In genomic region chr13:114227528-114227927, GRCh38 we compare ENCODE assay signal across 31 cellular contexts. TPM values are rescaled to one million over a fixed set of nuclear protein-coding genes. Genes with fewer than 3 reads are reported as not detected.
DNase-seq lines count a peak whose midpoint lies in the region; ATAC-seq, FAIRE-seq and TF ChIP-seq lines count a peak whose summit lies in the region.
"Had no signal": no experiment of that assay in that cellular context is flagged by ENCODE, and none has a peak within 500 bp of the region (broad histone marks: within the 10 kb centered on the region; RNA-seq: fewer than 3 reads in every experiment).

No MANE protein-coding gene starts in this region.

- H3K4me3 ChIP-seq in mesenchymal stem cell (ENCODE audit: insufficient read depth in 1 of 2, low read depth in 1 of 2, low read length in 2 of 2) (no peak overlapping the region), neuronal stem cell (ENCODE audit: low read length in 2 of 2) (peak overlapping the region in 1 of 2 donors; percentile 70)
- H3K4me3 ChIP-seq: GM23248, pancreas, PC-9, right atrium auricular region had no signal

- H2BK12ac ChIP-seq in mesenchymal stem cell (ENCODE audit: low read length in 2 of 2): peak overlapping the region in 1 of 2 experiments; percentile 25
- H2BK12ac ChIP-seq in neuronal stem cell (ENCODE audit: low read length): no peak overlapping the region

- no peaks in the 10 kb centered on the region for H3K79me1 ChIP-seq in mesenchymal stem cell (replicated peaks; ENCODE audit: low read length, poor library complexity, severe bottlenecking)
- no peaks in the 10 kb centered on the region for H3K79me1 ChIP-seq in neuronal stem cell (ENCODE audit: low read depth, low read length)

- peaks cover 2% of the 10 kb centered on the region for H3K36me3 Mint-ChIP-seq in T-helper 1 cell treated with Interleukin-12 subunit alpha and Interleukin-12 subunit beta and Interleukin-4 antibody, amounts not matched to agents 30 μg/mL and 1 μg/mL, for 36 hours (ENCODE audit: low read depth)
- no peaks in the 10 kb centered on the region for H3K36me3 Mint-ChIP-seq in activated T-helper 1 cell treated with anti-CD3 and anti-CD28 coated beads, Interleukin-12 subunit alpha, Interleukin-12 subunit beta, Interleukin-2, Interleukin-4 antibody, amounts not matched to agents 30 ng/mL and 10 ng/mL and 1 ng/mL, durations not matched to agents 14 hours and 24 hours and 36 hours (ENCODE audit: low read depth)
- no peaks in the 10 kb centered on the region for H3K36me3 Mint-ChIP-seq in type B pancreatic cell
- H3K36me3 Mint-ChIP-seq: activated naive CD8-positive, alpha-beta T cell treated with anti-CD3 and anti-CD28 coated beads, Interleukin-2, amount 10 ng/mL, durations not matched to agents 7 days and 5 days; IgD-negative memory B cell; natural killer cell treated with Interleukin-12 subunit alpha and Interleukin-12 subunit beta and Interleukin-15 and Interleukin-18, amount 100 ng/mL, for 72 hours had no signal

- H3K27ac ChIP-seq in mesenchymal stem cell (ENCODE audit: low read length, poor library complexity, severe bottlenecking) (no peak overlapping the region), neuronal stem cell (replicated peaks; ENCODE audit: low read length) (no peak overlapping the region)
- H3K27ac ChIP-seq: 22Rv1, C4-2B, GM23248, pancreas, PC-9, right atrium auricular region, WERI-Rb-1 had no signal

- H3K14ac ChIP-seq in mesenchymal stem cell (ENCODE audit: low read length in 2 of 2) (no peak overlapping the region), neuronal stem cell (ENCODE audit: low read length) (no peak overlapping the region)

- H3K27me3 Mint-ChIP-seq in T-helper 1 cell treated with Interleukin-12 subunit alpha and Interleukin-12 subunit beta and Interleukin-4 antibody, amounts not matched to agents 30 μg/mL and 1 μg/mL, for 36 hours (ENCODE audit: low read depth): peaks cover 24% of the 10 kb centered on the region
- peaks cover 13% of the 10 kb centered on the region for H3K27me3 Mint-ChIP-seq in activated T-helper 1 cell treated with anti-CD3 and anti-CD28 coated beads, Interleukin-12 subunit alpha, Interleukin-12 subunit beta, Interleukin-2, Interleukin-4 antibody, amounts not matched to agents 30 ng/mL and 10 ng/mL and 1 ng/mL, durations not matched to agents 14 hours and 24 hours and 36 hours (ENCODE audit: insufficient read depth)
- peaks cover 51% of the 10 kb centered on the region for H3K27me3 Mint-ChIP-seq in type B pancreatic cell
- H3K27me3 Mint-ChIP-seq: activated naive CD8-positive, alpha-beta T cell treated with anti-CD3 and anti-CD28 coated beads, Interleukin-2, amount 10 ng/mL, durations not matched to agents 7 days and 5 days; activated T-helper 17 cell treated with anti-CD3 and anti-CD28 coated beads, Interleukin-2, amount 50 U/mL, for 72 hours had no signal

- peak overlapping the region; percentile 1 for H3K27ac Mint-ChIP-seq in T-helper 1 cell treated with Interleukin-12 subunit alpha and Interleukin-12 subunit beta and Interleukin-4 antibody, amounts not matched to agents 30 μg/mL and 1 μg/mL, for 36 hours
- peak overlapping the region; percentile 16 for H3K27ac Mint-ChIP-seq in activated T-helper 1 cell treated with anti-CD3 and anti-CD28 coated beads, Interleukin-12 subunit alpha, Interleukin-12 subunit beta, Interleukin-2, Interleukin-4 antibody, amounts not matched to agents 30 ng/mL and 10 ng/mL and 1 ng/mL, durations not matched to agents 14 hours and 24 hours and 36 hours
- H3K27ac Mint-ChIP-seq in type B pancreatic cell: no peak overlapping the region
- H3K27ac Mint-ChIP-seq: activated naive CD8-positive, alpha-beta T cell treated with anti-CD3 and anti-CD28 coated beads, Interleukin-2, amount 10 ng/mL, durations not matched to agents 7 days and 5 days; activated T-helper 17 cell treated with anti-CD3 and anti-CD28 coated beads, Interleukin-2, amount 50 U/mL, for 72 hours had no signal

- H3K23ac ChIP-seq in mesenchymal stem cell (ENCODE audit: low read length in 2 of 2) (peak overlapping the region in 1 of 2 experiments; percentile 18), neuronal stem cell (ENCODE audit: low read depth, low read length, poor library complexity) (no peak overlapping the region)

- H3K18ac ChIP-seq in mesenchymal stem cell (ENCODE audit: low read depth in 1 of 2, low read length in 2 of 2) (no peak overlapping the region), neuronal stem cell (ENCODE audit: low read length) (no peak overlapping the region)

- TF ChIP-seq CTCF in type B pancreatic cell (conservative IDR thresholded peaks at IDR 0.05): no peak

- H3K36me3 ChIP-seq in mesenchymal stem cell (ENCODE audit: control insufficient read depth in 1 of 2, insufficient read depth in 2 of 2, low read depth in 1 of 2, low read length in 2 of 2): no peaks in the 10 kb centered on the region
- H3K36me3 ChIP-seq in neuronal stem cell (replicated peaks in 1 of 2; ENCODE audit: control insufficient read depth in 2 of 2, insufficient read depth in 2 of 2, low read length in 2 of 2): no peaks in the 10 kb centered on the region
- H3K36me3 ChIP-seq: pancreas, right atrium auricular region, WERI-Rb-1 had no signal

- H2BK120ac ChIP-seq in mesenchymal stem cell (ENCODE audit: low read depth, low read length) (no peak overlapping the region), neuronal stem cell (ENCODE audit: low read depth, low read length) (no peak overlapping the region)

- no peak overlapping the region for H4K91ac ChIP-seq in mesenchymal stem cell (ENCODE audit: low read length)
- H4K91ac ChIP-seq in neuronal stem cell (ENCODE audit: low read depth, low read length, poor library complexity): no peak overlapping the region

- WGBS in mesenchymal stem cell: 82% methylated on average over 1 of the region's 2 CpGs
- WGBS in neuronal stem cell (ENCODE audit: extremely low coverage in 2 of 2, insufficient read length in 2 of 2, insufficient replicate concordance in 1 of 2), 2 donors: no CpG with 5 or more reads among the region's 2 CpGs

- no peak overlapping the region for H2BK5ac ChIP-seq in mesenchymal stem cell (ENCODE audit: low read depth, low read length, poor library complexity, severe bottlenecking)
- H2BK5ac ChIP-seq in neuronal stem cell (ENCODE audit: low read length): no peak overlapping the region

- H2AFZ ChIP-seq in mesenchymal stem cell (ENCODE audit: low read depth, low read length) (peak overlapping the region; percentile 42), neuronal stem cell (ENCODE audit: low read length) (no peak overlapping the region)
- H2AFZ ChIP-seq: GM23248, PC-9 had no signal

- no peak overlapping the region for H3K9ac ChIP-seq in mesenchymal stem cell (ENCODE audit: low read length)
- no peak overlapping the region for H3K9ac ChIP-seq in neuronal stem cell (ENCODE audit: low read depth, low read length, poor library complexity)
- H3K9ac ChIP-seq: GM23248 had no signal

- no peak overlapping the region for H3K4ac ChIP-seq in mesenchymal stem cell (ENCODE audit: low read depth in 1 of 2, low read length in 2 of 2)
- H3K4ac ChIP-seq in neuronal stem cell (ENCODE audit: low read length): no peak overlapping the region

- no peak overlapping the region for H2BK15ac ChIP-seq in mesenchymal stem cell (ENCODE audit: low read depth, poor library complexity, severe bottlenecking)
- no peak overlapping the region for H2BK15ac ChIP-seq in neuronal stem cell (ENCODE audit: low read length)

- H3K27me3 ChIP-seq in mesenchymal stem cell (ENCODE audit: control insufficient read depth in 1 of 2, insufficient read depth in 1 of 2, low read length in 2 of 2) (peaks cover 17 to 23% of the 10 kb centered on the region in 2 experiments), neuronal stem cell (ENCODE audit: control insufficient read depth in 3 of 3, insufficient read depth in 3 of 3, low read depth in 1 of 3, low read length in 3 of 3) (peaks cover 0 to 11% (median 4%) of the 10 kb centered on the region in 3 experiments)
- H3K27me3 ChIP-seq: pancreas had no signal

- intact Hi-C loops in activated T-helper 1 cell treated with anti-CD3 and anti-CD28 coated beads, Interleukin-12 subunit alpha, Interleukin-12 subunit beta, Interleukin-2, Interleukin-4 antibody, amounts not matched to agents 30 ng/mL and 10 ng/mL and 1 ng/mL, durations not matched to agents 14 hours and 24 hours and 36 hours (cut with micrococcal nuclease): loop anchor here (2.0 to 5.0 kb wide), 5 partner anchors 79 to 365 kb away; partner anchors contain the start of gene GAS6

- no peak for TF ChIP-seq POLR2A in GM12891 (IDR thresholded peaks at IDR 0.05; ENCODE audit: low read depth, low read length)

- no peaks in the 10 kb centered on the region for H3K9me3 Mint-ChIP-seq in T-helper 1 cell treated with Interleukin-12 subunit alpha and Interleukin-12 subunit beta and Interleukin-4 antibody, amounts not matched to agents 30 μg/mL and 1 μg/mL, for 36 hours
- no peaks in the 10 kb centered on the region for H3K9me3 Mint-ChIP-seq in activated T-helper 1 cell treated with anti-CD3 and anti-CD28 coated beads, Interleukin-12 subunit alpha, Interleukin-12 subunit beta, Interleukin-2, Interleukin-4 antibody, amounts not matched to agents 30 ng/mL and 10 ng/mL and 1 ng/mL, durations not matched to agents 14 hours and 24 hours and 36 hours
- H3K9me3 Mint-ChIP-seq in type B pancreatic cell: no peaks in the 10 kb centered on the region
- H3K9me3 Mint-ChIP-seq: activated CD4-positive, alpha-beta T cell treated with anti-CD3 and anti-CD28 coated beads, Interleukin-2, amount 10 ng/mL, durations not matched to agents 7 days and 5 days; activated naive CD8-positive, alpha-beta T cell treated with anti-CD3 and anti-CD28 coated beads, Interleukin-2, amount 10 ng/mL, durations not matched to agents 7 days and 5 days; activated T-helper 17 cell treated with anti-CD3 and anti-CD28 coated beads, Interleukin-2, amount 50 U/mL, for 72 hours; central memory CD8-positive, alpha-beta T cell; IgD-negative memory B cell; natural killer cell treated with Interleukin-12 subunit alpha and Interleukin-12 subunit beta and Interleukin-15 and Interleukin-18, amount 100 ng/mL, for 72 hours had no signal

- no peak for ATAC-seq in HG03342 (IDR thresholded peaks at IDR 0.05; ENCODE audit: unreplicated experiment)

- H3K4me2 ChIP-seq in mesenchymal stem cell (ENCODE audit: low read length, poor library complexity, severe bottlenecking) (no peak overlapping the region), neuronal stem cell (ENCODE audit: insufficient read depth, low read length, poor library complexity, severe bottlenecking) (no peak overlapping the region)

- H2AK5ac ChIP-seq in mesenchymal stem cell (ENCODE audit: low read length, severe bottlenecking): no peak overlapping the region
- H2AK5ac ChIP-seq in neuronal stem cell (ENCODE audit: low read depth, low read length): no peak overlapping the region

- peak; percentile 85 for FAIRE-seq in GM12891 (lab: Jason Lieb, UNC)
- FAIRE-seq: D721Med, pancreas had no signal

- no peak overlapping the region for H4K8ac ChIP-seq in mesenchymal stem cell (ENCODE audit: low read length)
- H4K8ac ChIP-seq in neuronal stem cell (ENCODE audit: low read depth, low read length): no peak overlapping the region

- DNase-seq in T-helper 1 cell (no peak), GM12891 (ENCODE audit: insufficient read length, low spot score) (no peak), mesenchymal stem cell (no peak), type B pancreatic cell (ENCODE audit: extremely low spot score, unreplicated experiment) (no peak), neuronal stem cell (ENCODE audit: low spot score) (no peak)
- DNase-seq in activated T-helper 1 cell treated with anti-CD3 and anti-CD28 coated beads, Interleukin-12 subunit alpha, Interleukin-12 subunit beta, Interleukin-2, Interleukin-4 antibody, amounts not matched to agents 30 ng/mL and 10 ng/mL and 1 ng/mL, durations not matched to agents 14 hours and 24 hours and 36 hours (ENCODE audit: low spot score): no peak
- DNase-seq: activated CD4-positive, alpha-beta T cell treated with anti-CD3 and anti-CD28 coated beads, Interleukin-2, amount 10 ng/mL, durations not matched to agents 7 days and 5 days; activated naive CD8-positive, alpha-beta T cell treated with anti-CD3 and anti-CD28 coated beads, Interleukin-2, amount 10 ng/mL, durations not matched to agents 7 days and 5 days; GM23248; NCI-H524 treated with DMSO at 0.1 percent for 48 hours; PC-9; stimulated activated CD4-positive, alpha-beta T cell treated with anti-CD3 and anti-CD28 coated beads, Interleukin-4, amount 100 ng/mL, for 1 hour; T1000 had no signal

- no peak overlapping the region for H3K4me3 Mint-ChIP-seq in T-helper 1 cell treated with Interleukin-12 subunit alpha and Interleukin-12 subunit beta and Interleukin-4 antibody, amounts not matched to agents 30 μg/mL and 1 μg/mL, for 36 hours
- no peak overlapping the region for H3K4me3 Mint-ChIP-seq in activated T-helper 1 cell treated with anti-CD3 and anti-CD28 coated beads, Interleukin-12 subunit alpha, Interleukin-12 subunit beta, Interleukin-2, Interleukin-4 antibody, amounts not matched to agents 30 ng/mL and 10 ng/mL and 1 ng/mL, durations not matched to agents 14 hours and 24 hours and 36 hours
- no peak overlapping the region for H3K4me3 Mint-ChIP-seq in type B pancreatic cell
- H3K4me3 Mint-ChIP-seq: activated CD4-positive, alpha-beta T cell treated with anti-CD3 and anti-CD28 coated beads, Interleukin-2, amount 10 ng/mL, durations not matched to agents 7 days and 5 days; activated naive CD8-positive, alpha-beta T cell treated with anti-CD3 and anti-CD28 coated beads, Interleukin-2, amount 10 ng/mL, durations not matched to agents 7 days and 5 days; central memory CD8-positive, alpha-beta T cell; natural killer cell treated with Interleukin-12 subunit alpha and Interleukin-12 subunit beta and Interleukin-15 and Interleukin-18, amount 100 ng/mL, for 72 hours had no signal

- H3K9me3 ChIP-seq in mesenchymal stem cell (ENCODE audit: control insufficient read depth, low read length): no peaks in the 10 kb centered on the region
- H3K9me3 ChIP-seq in neuronal stem cell (replicated peaks in 1 of 2; ENCODE audit: control insufficient read depth in 2 of 2, insufficient read depth in 1 of 2, low read depth in 1 of 2, low read length in 2 of 2): no peaks in the 10 kb centered on the region
- H3K9me3 ChIP-seq: pancreas, right atrium auricular region had no signal

- H3K4me1 ChIP-seq in mesenchymal stem cell (ENCODE audit: control insufficient read depth, insufficient read depth, low read depth, low read length) (peaks cover 15% of the 10 kb centered on the region), neuronal stem cell (ENCODE audit: control insufficient read depth in 2 of 2, insufficient read depth in 1 of 2, low read depth in 1 of 2, low read length in 2 of 2) (peaks cover 4 to 10% of the 10 kb centered on the region in 2 donors)

- H3K4me1 Mint-ChIP-seq in T-helper 1 cell treated with Interleukin-12 subunit alpha and Interleukin-12 subunit beta and Interleukin-4 antibody, amounts not matched to agents 30 μg/mL and 1 μg/mL, for 36 hours (ENCODE audit: low read depth): peaks cover 34% of the 10 kb centered on the region
- peaks cover 33% of the 10 kb centered on the region for H3K4me1 Mint-ChIP-seq in activated T-helper 1 cell treated with anti-CD3 and anti-CD28 coated beads, Interleukin-12 subunit alpha, Interleukin-12 subunit beta, Interleukin-2, Interleukin-4 antibody, amounts not matched to agents 30 ng/mL and 10 ng/mL and 1 ng/mL, durations not matched to agents 14 hours and 24 hours and 36 hours (ENCODE audit: low read depth)
- H3K4me1 Mint-ChIP-seq in type B pancreatic cell (ENCODE audit: unreplicated experiment): peaks cover 18% of the 10 kb centered on the region

RNA-seq across cellular contexts. Expression of gene CDC16, which starts 7.2 kb away (rescaled TPM):
- polyA plus RNA-seq in GM12891 (2012; ENCODE audit: low read depth, missing spikeins): 37.0 TPM
- total RNA-seq in activated T-helper 1 cell treated with anti-CD3 and anti-CD28 coated beads, Interleukin-12 subunit alpha, Interleukin-12 subunit beta, Interleukin-2, Interleukin-4 antibody, amounts not matched to agents 30 ng/mL and 10 ng/mL and 1 ng/mL, durations not matched to agents 14 hours and 24 hours and 36 hours: 91.4 and 93.2 TPM in 2 replicates
- polyA plus RNA-seq in mesenchymal stem cell (2013, experiment 1 of 2): 67.7 TPM
- polyA plus RNA-seq in mesenchymal stem cell (2013, experiment 2 of 2): 67.0 TPM
- 66.4 and 81.7 TPM in 2 replicates for total RNA-seq in type B pancreatic cell (ENCODE audit: low replicate concordance)
- polyA plus RNA-seq in neuronal stem cell (2013, experiment 1 of 2): 47.5 TPM
- 48.2 TPM for polyA plus RNA-seq in neuronal stem cell (2013, experiment 2 of 2)

RNA-seq across cellular contexts. Expression of gene CFAP97D2, which starts 48.5 kb away (rescaled TPM):
- not detected for polyA plus RNA-seq in GM12891 (2012; ENCODE audit: low read depth, missing spikeins)
- total RNA-seq in activated T-helper 1 cell treated with anti-CD3 and anti-CD28 coated beads, Interleukin-12 subunit alpha, Interleukin-12 subunit beta, Interleukin-2, Interleukin-4 antibody, amounts not matched to agents 30 ng/mL and 10 ng/mL and 1 ng/mL, durations not matched to agents 14 hours and 24 hours and 36 hours: not detected in 2 replicates
- polyA plus RNA-seq in mesenchymal stem cell (2013, experiment 1 of 2): not detected
- not detected for polyA plus RNA-seq in mesenchymal stem cell (2013, experiment 2 of 2)
- total RNA-seq in type B pancreatic cell (ENCODE audit: low replicate concordance): not detected in 2 replicates
- 0.22 TPM for polyA plus RNA-seq in neuronal stem cell (2013, experiment 1 of 2)
- 0.11 TPM for polyA plus RNA-seq in neuronal stem cell (2013, experiment 2 of 2)
- total RNA-seq: activated CD4-positive, alpha-beta T cell treated with anti-CD3 and anti-CD28 coated beads, Interleukin-2, amount 10 ng/mL, durations not matched to agents 7 days and 5 days; activated T-helper 17 cell treated with anti-CD3 and anti-CD28 coated beads, Interleukin-2, amount 50 U/mL, for 72 hours; dermis microvascular lymphatic vessel endothelial cell; fibroblast of lung; GM23248; lower leg skin; M059J; natural killer cell treated with Interleukin-12 subunit alpha and Interleukin-12 subunit beta and Interleukin-15 and Interleukin-18, amount 100 ng/mL, for 72 hours; PC-9; right atrium auricular region; Right ventricle myocardium inferior; urinary bladder had no signal
- polyA plus RNA-seq: fibroblast of lung, GM23248, IgD-negative memory B cell, urinary bladder had no signal

RNA-seq across cellular contexts. Expression of gene UPF3A, which starts 53.9 kb away (rescaled TPM):
- 38.1 TPM for polyA plus RNA-seq in GM12891 (2012; ENCODE audit: low read depth, missing spikeins)
- 45.9 and 48.3 TPM in 2 replicates for total RNA-seq in activated T-helper 1 cell treated with anti-CD3 and anti-CD28 coated beads, Interleukin-12 subunit alpha, Interleukin-12 subunit beta, Interleukin-2, Interleukin-4 antibody, amounts not matched to agents 30 ng/mL and 10 ng/mL and 1 ng/mL, durations not matched to agents 14 hours and 24 hours and 36 hours
- 66.0 TPM for polyA plus RNA-seq in mesenchymal stem cell (2013, experiment 1 of 2)
- polyA plus RNA-seq in mesenchymal stem cell (2013, experiment 2 of 2): 65.6 TPM
- total RNA-seq in type B pancreatic cell (ENCODE audit: low replicate concordance): 47.8 and 91.8 TPM in 2 replicates
- polyA plus RNA-seq in neuronal stem cell (2013, experiment 1 of 2): 79.9 TPM
- 78.4 TPM for polyA plus RNA-seq in neuronal stem cell (2013, experiment 2 of 2)
